14 cellular contexts compared by ENCODE assay signal in the genomic region with DNA sequence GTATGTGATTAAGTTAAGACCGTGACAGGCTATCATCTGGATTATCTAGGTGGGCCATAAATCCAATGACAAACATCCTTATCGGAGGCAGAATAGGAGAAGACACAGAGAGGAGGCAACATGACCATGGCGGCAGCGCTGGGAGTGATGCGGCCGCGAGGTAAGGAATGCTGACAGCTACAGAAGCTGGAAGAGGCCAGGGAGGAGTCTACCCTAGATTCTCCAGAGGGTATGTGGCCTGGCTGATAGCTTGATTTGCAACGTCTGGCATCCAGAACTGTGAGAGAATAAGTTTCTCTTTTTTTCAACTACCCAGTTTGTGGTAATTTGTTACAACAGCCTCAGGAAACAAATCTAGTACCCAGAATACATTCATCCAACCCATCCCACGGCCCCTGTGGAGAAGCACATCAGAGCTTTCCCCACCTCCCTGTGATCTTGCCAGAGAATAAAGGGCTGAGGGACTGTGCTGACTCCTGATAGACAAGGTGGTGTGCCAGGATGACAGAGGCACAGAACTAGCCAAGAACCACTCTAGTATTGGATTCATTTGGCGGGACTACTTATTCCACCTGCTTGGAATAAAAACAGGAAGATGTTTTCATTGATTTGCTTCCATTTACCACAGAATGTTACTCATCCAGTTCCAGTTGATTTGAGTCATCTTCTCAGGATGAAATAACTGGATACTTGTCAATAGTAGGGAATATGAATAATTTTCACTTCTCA.
DNase-seq lines count a peak whose midpoint lies in the region; ATAC-seq and TF ChIP-seq lines count a peak whose summit lies in the region.
"Had no signal": no experiment of that assay in that cellular context is flagged by ENCODE, and none has a peak within 500 bp of the region (broad histone marks: within the 10 kb centered on the region; RNA-seq: fewer than 3 reads in every experiment).

No MANE protein-coding gene starts in this region.

- intact Hi-C loops in sciatic nerve (cut with DNase I): no loop called here

- ATAC-seq in sciatic nerve (peak; percentile 94), GM18867 (IDR thresholded peaks at IDR 0.05; ENCODE audit: unreplicated experiment) (no peak)
- ATAC-seq: stimulated activated naive B cell treated with anti-CD40 and anti-IgM and Interleukin-4, amounts not matched to agents 10 μg/mL and 1 μg/mL and 100 μg/mL, for 72 hours had no signal

- H3K4me3 ChIP-seq in epithelial cell of esophagus (ENCODE audit: low read length): no peak overlapping the region
- H3K4me3 ChIP-seq: left ventricle myocardium inferior, SJSA1 had no signal

- CTCF ChIA-PET in RWPE1 (lab: Yijun Ruan, JAX): no interaction called here

- POLR2A ChIA-PET in RWPE1 (lab: Yijun Ruan, JAX; ENCODE audit: low non-redundant PET): no interaction called here

- DNase-seq in GOT3 (lab: John Stamatoyannopoulos, UW) (peak; percentile 42), RWPE1 (ENCODE audit: low spot score) (peak; percentile 53), epithelial cell of esophagus (ENCODE audit: low read depth) (peak; percentile 60), sciatic nerve (ENCODE audit: low spot score) (no peak), DMS 273 (lab: John Stamatoyannopoulos, UW; ENCODE audit: unreplicated experiment) (no peak), ureter (ENCODE audit: low spot score) (no peak), cerebellum (ENCODE audit: low spot score) (no peak)
- DNase-seq: activated gamma-delta T cell treated with Interleukin-2 at 50 U/mL for 16 hours; left ventricle myocardium inferior; NCI-H1930; nephron progenitor cell; stimulated activated naive B cell treated with anti-CD40 and anti-IgM and Interleukin-4, amounts not matched to agents 10 μg/mL and 1 μg/mL and 100 μg/mL, for 72 hours had no signal

- TF ChIP-seq CTCF in RWPE1 (conservative IDR thresholded peaks at IDR 0.05; ENCODE audit: low read depth): no peak
- TF ChIP-seq CTCF in epithelial cell of esophagus (IDR thresholded peaks at IDR 0.05; ENCODE audit: insufficient read depth, low read depth, low read length, missing control alignments): no peak

- no peak overlapping the region for H3K27ac ChIP-seq in RWPE1
- H3K27ac ChIP-seq: left ventricle myocardium inferior, SJSA1 had no signal

Comparison
In these comparisons a context has a peak if more than half of its experiments do, and no peak if none do; other contexts are left out.
1. DNase-seq: peak in GOT3 (single experiment), RWPE1 (single experiment) and epithelial cell of esophagus (single experiment); none in sciatic nerve (single experiment), DMS 273 (single experiment), ureter (single experiment) and cerebellum (single experiment).